13 cellular contexts compared by ENCODE assay signal in the genomic region with DNA sequence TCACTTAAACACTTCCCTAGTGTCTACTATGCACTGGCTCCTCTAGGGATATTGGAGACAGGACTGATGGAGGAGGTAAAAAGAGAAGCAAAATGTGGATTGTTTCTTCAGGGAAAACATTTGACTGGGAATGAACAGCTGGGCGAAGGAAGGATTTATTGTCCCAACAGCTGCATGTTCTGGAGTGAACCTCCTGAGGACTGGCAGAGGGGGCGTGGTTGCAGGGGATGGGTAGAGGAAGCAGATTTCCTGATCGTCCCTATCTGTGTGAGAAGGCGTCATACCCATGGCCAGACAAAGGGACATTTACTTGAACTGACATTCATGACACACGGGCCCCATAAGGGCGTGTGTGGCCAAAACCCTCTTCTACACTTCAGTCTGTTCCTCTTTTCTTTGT.
A peak's percentile ranks its signal among the peaks of the same experiment; 100 is the strongest.
DNase-seq lines count a peak whose midpoint lies in the region; ATAC-seq and TF ChIP-seq lines count a peak whose summit lies in the region.
"Had no signal": no experiment of that assay in that cellular context is flagged by ENCODE, and none has a peak within 500 bp of the region (broad histone marks: within the 10 kb centered on the region; RNA-seq: fewer than 3 reads in every experiment).

No MANE protein-coding gene starts in this region.

- H3K27ac ChIP-seq in H9 (ENCODE audit: insufficient read length, low read depth, low read length), result no peak overlapping the region
- H3K27ac ChIP-seq: A549 had no signal

- no peak overlapping the region for H3K4me2 ChIP-seq in H9 (ENCODE audit: insufficient read depth, insufficient read length, low read length)
- H3K4me2 ChIP-seq: A549 had no signal

- no peaks in the 10 kb centered on the region for H4K20me1 ChIP-seq in H9 (ENCODE audit: control insufficient read depth, insufficient read depth, insufficient read length)

- H3K4ac ChIP-seq in H9 (ENCODE audit: low read depth, low read length), result no peak overlapping the region

- no peak for ATAC-seq in GM21786 (IDR thresholded peaks at IDR 0.05; ENCODE audit: unreplicated experiment)
- ATAC-seq: CD8-positive, alpha-beta T cell had no signal

- no peak overlapping the region for H2AK5ac ChIP-seq in H9 (ENCODE audit: insufficient read length, low read length)

- no peak overlapping the region for H3K23ac ChIP-seq in H9 (ENCODE audit: insufficient read length, low read depth, low read length)

- no peak overlapping the region for H3K18ac ChIP-seq in H9 (ENCODE audit: insufficient read length, low read depth, low read length)

- no peak overlapping the region for H2BK120ac ChIP-seq in H9 (ENCODE audit: low read depth, low read length, poor library complexity, severe bottlenecking)

- no peak overlapping the region for H4K91ac ChIP-seq in H9 (ENCODE audit: insufficient read length, low read depth, low read length)

- H4K5ac ChIP-seq in H9 (ENCODE audit: insufficient read length, low read depth, low read length), result no peak overlapping the region

- no peak overlapping the region for H2BK12ac ChIP-seq in H9 (ENCODE audit: insufficient read length, low read depth, low read length)

- no peaks in the 10 kb centered on the region for H3K79me1 ChIP-seq in H9 (ENCODE audit: insufficient read depth, low read depth, low read length, poor library complexity, severe bottlenecking)

- H3K27me3 ChIP-seq in H9 (ENCODE audit: insufficient read depth, low read length), result no peaks in the 10 kb centered on the region
- H3K27me3 ChIP-seq: BE2C had no signal

- H3K27ac Mint-ChIP-seq in H9, result no peak overlapping the region
- H3K27ac Mint-ChIP-seq: CD14-positive monocyte; CD8-positive, alpha-beta T cell had no signal

- no peaks in the 10 kb centered on the region for H3K4me1 ChIP-seq in H9 (ENCODE audit: insufficient read depth, low read length)
- H3K4me1 ChIP-seq: A549, BE2C had no signal

- H2BK5ac ChIP-seq in H9 (ENCODE audit: insufficient read length, low read length), result no peak overlapping the region

- H3K9ac ChIP-seq in H9 (ENCODE audit: extremely low read depth, insufficient read length, low read length), result no peak overlapping the region

- DNase-seq in H9 (peak; percentile 34), NB4 (ENCODE audit: low read depth) (peak; percentile 6), myocyte (ENCODE audit: low read depth) (peak; percentile 22), NCI-H1694 treated with DMSO at 0.1 percent for 48 hours (lab: John Stamatoyannopoulos, UW) (no peak), C1 segment of cervical spinal cord (lab: John Stamatoyannopoulos, UW) (no peak)
- DNase-seq: BE2C; CD8-positive, alpha-beta T cell; COR-L47; DMS153; GDM1 had no signal

- no peaks in the 10 kb centered on the region for H3K9me3 ChIP-seq in H9 (ENCODE audit: control insufficient read depth, low read depth, low read length)
- H3K9me3 ChIP-seq: A549, BE2C had no signal

- H3K23me2 ChIP-seq in H9 (ENCODE audit: insufficient read length, low read depth, low read length, poor library complexity, severe bottlenecking), result no peaks in the 10 kb centered on the region

- no CpG with 5 or more reads among the region's 6 CpGs for WGBS in H9 (ENCODE audit: extremely low coverage, insufficient read length, low lambda C conversion rate)

- no peak for TF ChIP-seq CTCF in H9 (conservative IDR thresholded peaks at IDR 0.05)
- TF ChIP-seq CTCF in NB4 (IDR thresholded peaks at IDR 0.05; ENCODE audit: low read depth, low read length), result no peak

- H2BK20ac ChIP-seq in H9 (ENCODE audit: low read depth, low read length, poor library complexity, severe bottlenecking), result no peak overlapping the region

- no peak overlapping the region for H3T11ph ChIP-seq in H9 (ENCODE audit: low read length)

- no peaks in the 10 kb centered on the region for H3K27me3 Mint-ChIP-seq in H9 (ENCODE audit: low read depth)

- no peak overlapping the region for H3K4me3 Mint-ChIP-seq in H9
- H3K4me3 Mint-ChIP-seq: CD14-positive monocyte; CD8-positive, alpha-beta T cell had no signal

- no peak overlapping the region for H3K4me3 ChIP-seq in NB4 (ENCODE audit: low read depth, low read length)
- H3K4me3 ChIP-seq: A549 had no signal

- no peak overlapping the region for H4K8ac ChIP-seq in H9 (replicated peaks; ENCODE audit: insufficient read length, low read depth, low read length)

- no peaks in the 10 kb centered on the region; a peak in 1 of 5 replicates for H3K9me3 Mint-ChIP-seq in H9

- no peaks in the 10 kb centered on the region for H3K36me3 Mint-ChIP-seq in H9 (ENCODE audit: insufficient read depth in 1 of 3, low read depth in 3 of 3)
- H3K36me3 Mint-ChIP-seq: CD14-positive monocyte; CD8-positive, alpha-beta T cell had no signal

- H2AFZ ChIP-seq in H9 (ENCODE audit: low read length), result no peak overlapping the region

- no peak overlapping the region for H3K56ac ChIP-seq in H9 (ENCODE audit: insufficient read length, low read depth, low read length)

- H3K79me2 ChIP-seq in H9 (ENCODE audit: insufficient read depth, low read length), result no peaks in the 10 kb centered on the region

- TF ChIP-seq POLR2A in NB4 (IDR thresholded peaks at IDR 0.05; ENCODE audit: extremely low read depth, insufficient read length), result no peak

- no peak overlapping the region for H2BK15ac ChIP-seq in H9 (ENCODE audit: low read depth, low read length)

- no peaks in the 10 kb centered on the region for H3K4me1 Mint-ChIP-seq in H9
- H3K4me1 Mint-ChIP-seq: CD14-positive monocyte had no signal

- H3K14ac ChIP-seq in H9 (ENCODE audit: insufficient read depth, low read length), result no peak overlapping the region

Comparison
In these comparisons a context has a peak if more than half of its experiments do, and no peak if none do; other contexts are left out.
1. DNase-seq: peak in H9 (single experiment), NB4 (single experiment) and myocyte (single experiment); none in NCI-H1694 treated with DMSO at 0.1 percent for 48 hours (single experiment) and C1 segment of cervical spinal cord (0 of 14).